Comparison of ENCODE assay signal across 9 cellular contexts in the genomic region with DNA sequence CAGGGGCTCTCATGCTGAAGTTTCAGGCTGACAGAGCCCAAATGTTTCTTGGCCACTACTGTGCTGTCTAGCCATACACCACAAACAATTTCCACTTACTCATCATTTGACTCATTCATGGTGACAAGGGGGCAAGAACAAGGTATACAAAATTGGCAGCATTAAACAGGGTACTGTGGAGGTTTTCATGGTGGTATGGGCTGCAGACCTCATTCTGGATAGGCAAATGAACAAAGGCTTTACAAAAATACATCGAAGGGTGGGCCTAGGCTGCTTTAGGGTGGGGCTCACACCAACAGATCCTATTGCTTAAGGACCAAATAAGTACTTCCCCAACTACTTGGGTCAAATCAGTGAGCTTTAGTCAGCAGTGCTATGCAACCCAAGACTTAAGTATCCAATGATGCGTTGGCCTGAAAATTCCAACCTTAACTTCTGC. TPM values are rescaled to one million over a fixed set of nuclear protein-coding genes. Genes with fewer than 3 reads are reported as not detected.
DNase-seq lines count a peak whose midpoint lies in the region; ATAC-seq and TF ChIP-seq lines count a peak whose summit lies in the region.
"Had no signal": no experiment of that assay in that cellular context is flagged by ENCODE, and none has a peak within 500 bp of the region (broad histone marks: within the 10 kb centered on the region; RNA-seq: fewer than 3 reads in every experiment).

No MANE protein-coding gene starts in this region.

- H3K27ac ChIP-seq in breast epithelium: no peak overlapping the region

- no peak overlapping the region for H3K4me3 ChIP-seq in breast epithelium
- H3K4me3 ChIP-seq: skin epidermis had no signal

- no peaks in the 10 kb centered on the region for H3K9me3 ChIP-seq in breast epithelium

- no peaks in the 10 kb centered on the region for H3K27me3 ChIP-seq in breast epithelium

- DNase-seq in MCF 10A (ENCODE audit: unreplicated experiment) (peak; percentile 51), breast epithelium (ENCODE audit: low spot score in 2 of 2) (no peak), posterior vena cava (ENCODE audit: low spot score) (no peak)
- peak; percentile 54 to 61 for DNase-seq in activated T-cell treated with anti-CD3 and anti-CD28 coated beads, Interleukin-2, amount 50 U/mL, for 72 hours
- no peak for DNase-seq in naive thymus-derived CD8-positive, alpha-beta T cell

- peak; percentile 83 for ATAC-seq in HG03108 (IDR thresholded peaks at IDR 0.05; ENCODE audit: unreplicated experiment)
- ATAC-seq in activated T-cell treated with anti-CD3 and anti-CD28 coated beads, Interleukin-2, amount 50 U/mL, for 72 hours (replicated peaks in 1 of 2): peak; percentile 93 to 94
- peak in 1 of 2 donors; percentile 56 for ATAC-seq in naive thymus-derived CD8-positive, alpha-beta T cell
- ATAC-seq in GM19467 (IDR thresholded peaks at IDR 0.05; ENCODE audit: unreplicated experiment): no peak
- no peak for ATAC-seq in HG03280 (IDR thresholded peaks at IDR 0.05; ENCODE audit: unreplicated experiment)

- no peak overlapping the region for H3K27ac Mint-ChIP-seq in MCF 10A (ENCODE audit: low read depth, unreplicated experiment)
- H3K27ac Mint-ChIP-seq in activated T-cell treated with anti-CD3 and anti-CD28 coated beads, Interleukin-2, amount 50 U/mL, for 72 hours: peak overlapping the region; percentile 94
- H3K27ac Mint-ChIP-seq in naive thymus-derived CD8-positive, alpha-beta T cell: peak overlapping the region in 8 of 10 donors; percentile 7 to 94 (median 44)

- POLR2A ChIA-PET in MCF 10A (lab: Yijun Ruan, JAX): interaction anchor here (0.6 to 8.0 kb wide), 2 partner anchors 50 to 1388 kb away, joined by 3 to 46 read pairs; a partner anchor contains a TSS
- POLR2A ChIA-PET in naive thymus-derived CD8-positive, alpha-beta T cell (lab: Charles Lee): no interaction called here

- no peaks in the 10 kb centered on the region for H3K27me3 Mint-ChIP-seq in MCF 10A (ENCODE audit: insufficient read depth, unreplicated experiment)
- no peaks in the 10 kb centered on the region for H3K27me3 Mint-ChIP-seq in activated T-cell treated with anti-CD3 and anti-CD28 coated beads, Interleukin-2, amount 50 U/mL, for 72 hours (ENCODE audit: low read depth)
- H3K27me3 Mint-ChIP-seq in naive thymus-derived CD8-positive, alpha-beta T cell: no peaks in the 10 kb centered on the region

- no peaks in the 10 kb centered on the region for H3K9me3 Mint-ChIP-seq in MCF 10A (ENCODE audit: unreplicated experiment)
- H3K9me3 Mint-ChIP-seq in activated T-cell treated with anti-CD3 and anti-CD28 coated beads, Interleukin-2, amount 50 U/mL, for 72 hours: no peaks in the 10 kb centered on the region
- H3K9me3 Mint-ChIP-seq in naive thymus-derived CD8-positive, alpha-beta T cell: no peaks in the 10 kb centered on the region

- no peaks in the 10 kb centered on the region for H3K4me1 ChIP-seq in breast epithelium

- H3K36me3 Mint-ChIP-seq in MCF 10A (ENCODE audit: insufficient read depth, unreplicated experiment): peaks cover 34% of the 10 kb centered on the region
- peaks cover 8 to 22% of the 10 kb centered on the region in 2 donors for H3K36me3 Mint-ChIP-seq in activated T-cell treated with anti-CD3 and anti-CD28 coated beads, Interleukin-2, amount 50 U/mL, for 72 hours (ENCODE audit: insufficient read depth in 2 of 2)
- H3K36me3 Mint-ChIP-seq in naive thymus-derived CD8-positive, alpha-beta T cell: peaks cover 19 to 52% (median 20%) of the 10 kb centered on the region in 3 donors

- no TSS peak for BruUV-seq in MCF 10A (replicated peaks; lab: Mats Ljungman, UMichigan)

- TF ChIP-seq POLR2A in breast epithelium (IDR thresholded peaks at IDR 0.05): no peak

- intact Hi-C loops in MCF 10A (cut with micrococcal nuclease): loop anchor here (10.0 kb wide), 1 partner anchor 48 kb away; no protein-coding TSS in a partner anchor
- intact Hi-C loops in breast epithelium (cut with DNase I; ENCODE audit: low total_unique reads): no loop called here
- intact Hi-C loops in posterior vena cava (cut with DNase I): no loop called here

- CTCF ChIA-PET in MCF 10A (lab: Yijun Ruan, JAX): interaction anchor here (0.6 to 3.3 kb wide), 3 partner anchors 14 to 73 kb away, joined by 4 to 17 read pairs (median 9); no protein-coding TSS in a partner anchor

- H3K36me3 ChIP-seq in breast epithelium: no peaks in the 10 kb centered on the region

- TF ChIP-seq CTCF in MCF 10A (IDR thresholded peaks at IDR 0.05; ENCODE audit: unreplicated experiment) (no peak), breast epithelium (IDR thresholded peaks at IDR 0.05) (no peak)

- H3K4me3 Mint-ChIP-seq in MCF 10A (ENCODE audit: unreplicated experiment): no peak overlapping the region
- peak overlapping the region; percentile 60 to 70 for H3K4me3 Mint-ChIP-seq in activated T-cell treated with anti-CD3 and anti-CD28 coated beads, Interleukin-2, amount 50 U/mL, for 72 hours
- H3K4me3 Mint-ChIP-seq in naive thymus-derived CD8-positive, alpha-beta T cell: peak overlapping the region in 8 of 10 donors; percentile 8 to 83 (median 60)

- H3K4me1 Mint-ChIP-seq in MCF 10A (ENCODE audit: insufficient read depth, unreplicated experiment): peaks cover 18% of the 10 kb centered on the region
- H3K4me1 Mint-ChIP-seq in activated T-cell treated with anti-CD3 and anti-CD28 coated beads, Interleukin-2, amount 50 U/mL, for 72 hours (ENCODE audit: low read depth): peaks cover 85% of the 10 kb centered on the region
- peaks cover 45 to 87% (median 76%) of the 10 kb centered on the region in 4 donors for H3K4me1 Mint-ChIP-seq in naive thymus-derived CD8-positive, alpha-beta T cell

RNA-seq across cellular contexts. Expression of a gene that starts 53.0 kb away (rescaled TPM):
- total RNA-seq in MCF 10A (2022): 26.2 and 27.9 TPM in 2 replicates
- total RNA-seq in breast epithelium: 10 to 100 TPM; 24.3 to 43.8 (median 36.4) TPM
- 10 to 100 TPM; 59.0 to 60.7 TPM for total RNA-seq in activated T-cell treated with anti-CD3 and anti-CD28 coated beads, Interleukin-2, amount 50 U/mL, for 72 hours
- total RNA-seq in naive thymus-derived CD8-positive, alpha-beta T cell: 10 to 100 TPM; 79.2 to 85.1 TPM
- polyA plus RNA-seq in naive thymus-derived CD8-positive, alpha-beta T cell: 10 to 100 TPM; 20.1 to 48.4 (median 31.9) TPM
- 10 to 100 TPM; 22.4 to 22.7 TPM for total RNA-seq in posterior vena cava

Comparison
In these comparisons a context has a peak if more than half of its experiments do, and no peak if none do; other contexts are left out.
1. DNase-seq: peak in MCF 10A (single experiment) and activated T-cell treated with anti-CD3 and anti-CD28 coated beads, Interleukin-2, amount 50 U/mL, for 72 hours (2 of 2); none in breast epithelium (0 of 2), naive thymus-derived CD8-positive, alpha-beta T cell (0 of 10) and posterior vena cava (single experiment).
2. ATAC-seq: peak in HG03108 (single experiment) and activated T-cell treated with anti-CD3 and anti-CD28 coated beads, Interleukin-2, amount 50 U/mL, for 72 hours (2 of 2); none in GM19467 (single experiment) and HG03280 (single experiment).